Comparison of ENCODE assay signal across 1 cellular context in genomic region chr3:9080165-9080564, GRCh38.
TF ChIP-seq lines count a peak whose summit lies in the region.

No MANE protein-coding gene starts in this region.

TF ChIP-seq in GM12878, 131 proteins besides CTCF, POLR2A, EP300 and RAD21 (continued from another document):
- TF ChIP-seq JUNB (IDR thresholded peaks at IDR 0.05) (peak; percentile 37; the same call in 1 of the 2 replicates), SRF (IDR thresholded peaks at IDR 0.05; ENCODE audit: low read depth in 2 of 2, low read length in 2 of 2) (no peak)
TF ChIP-seq in GM12878: peak in this region for 1.
